Comparison of ENCODE assay signal across 31 cellular contexts in the genomic region with DNA sequence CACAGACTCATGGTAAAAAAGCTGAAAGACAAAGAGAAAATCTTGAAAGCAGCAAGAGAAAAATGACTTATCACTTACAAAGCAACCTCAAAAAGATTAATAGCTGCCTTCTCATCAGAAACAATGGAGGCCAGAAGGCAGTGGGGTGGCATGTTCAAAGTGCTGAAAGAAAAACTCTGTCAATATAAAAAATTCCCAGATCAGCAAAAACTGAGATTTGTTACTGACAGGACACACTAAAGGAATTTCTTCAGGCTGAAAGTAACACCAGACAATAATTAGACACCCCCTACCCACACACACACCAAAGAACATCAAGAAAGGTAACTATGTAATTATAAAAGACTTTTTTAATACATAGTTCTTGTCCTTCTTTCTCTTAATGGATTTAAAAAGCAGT.
"Had no signal": no experiment of that assay in that cellular context is flagged by ENCODE, and none has a peak within 500 bp of the region (broad histone marks: within the 10 kb centered on the region; RNA-seq: fewer than 3 reads in every experiment).

No MANE protein-coding gene starts in this region.

- H3K79me2 ChIP-seq: parathyroid adenoma had no signal

- H3K36me3 Mint-ChIP-seq: natural killer cell; neural progenitor cell; stimulated activated memory B cell treated with anti-CD40 and anti-IgM and Interleukin-4, amounts not matched to agents 10 μg/mL and 1 μg/mL and 100 μg/mL, for 72 hours had no signal

- H3K4me2 ChIP-seq: neural progenitor cell, smooth muscle cell had no signal

- H3K4me1 ChIP-seq: parathyroid adenoma, spleen, suprapubic skin, tibial artery, upper lobe of left lung, vagina had no signal

- H3K9me3 ChIP-seq: ovary, psoas muscle, suprapubic skin, testis, tibial artery, transverse colon, upper lobe of left lung, vagina had no signal

- H3K4me1 Mint-ChIP-seq: natural killer cell; stimulated activated memory B cell treated with anti-CD40 and anti-IgM and Interleukin-4, amounts not matched to agents 10 μg/mL and 1 μg/mL and 100 μg/mL, for 72 hours; stimulated activated naive CD8-positive, alpha-beta T cell treated with anti-CD3 and anti-CD28 coated beads, Interleukin-15, amount 100 ng/mL, for 72 hours had no signal

- H3K27ac Mint-ChIP-seq: natural killer cell; nephron; neural progenitor cell; progenitor cell of endocrine pancreas; stimulated activated memory B cell treated with anti-CD40 and anti-IgM and Interleukin-4, amounts not matched to agents 10 μg/mL and 1 μg/mL and 100 μg/mL, for 72 hours; stimulated activated naive CD8-positive, alpha-beta T cell treated with anti-CD3 and anti-CD28 coated beads, Interleukin-15, amount 100 ng/mL, for 72 hours had no signal

- H2AFZ ChIP-seq: neural progenitor cell, parathyroid adenoma had no signal

- H3K36me3 ChIP-seq: neural progenitor cell, ovary, spleen, suprapubic skin, tibial artery, transverse colon, upper lobe of left lung, vagina had no signal

- H3K27me3 ChIP-seq: neural progenitor cell, ovary, spleen, testis, tibial artery, transverse colon, upper lobe of left lung, vagina had no signal

- FAIRE-seq: urothelium cell line had no signal

- DNase-seq: natural killer cell; occipital lobe; ovary; posterior cingulate gyrus; psoas muscle; right cardiac atrium; spleen; stimulated activated CD4-positive, alpha-beta T cell treated with anti-CD3 and anti-CD28 coated beads, Interleukin-12 subunit alpha, Interleukin-12 subunit beta, amount 100 ng/mL, for 4 hours; stimulated activated CD4-positive, alpha-beta T cell treated with anti-CD3 and anti-CD28 coated beads, Interleukin-1b, Interleukin-23, amount 100 ng/mL, for 48 hours; stimulated activated CD4-positive, alpha-beta T cell treated with anti-CD3 and anti-CD28 coated beads, Interleukin-4, amount 100 ng/mL, for 1 hour; stimulated activated CD4-positive, alpha-beta T cell treated with anti-CD3 and anti-CD28 coated beads, Interleukin-4, amount 100 ng/mL, for 4 hours; stimulated activated CD8-positive, alpha-beta memory T cell treated with anti-CD3 and anti-CD28 coated beads, Interleukin-4, amount 100 ng/mL, for 48 hours; stimulated activated naive CD4-positive, alpha-beta T cell; stimulated activated naive CD8-positive, alpha-beta T cell treated with anti-CD3 and anti-CD28 coated beads, Interleukin-15, amount 100 ng/mL, for 72 hours; stimulated activated naive CD8-positive, alpha-beta T cell treated with anti-CD3 and anti-CD28 coated beads, Interleukin-15, Interleukin-2, amounts not matched to agents 100 U/mL and 50 U/mL, for 24 hours; substantia nigra; testis; tibial artery; transverse colon; upper lobe of left lung had no signal

- H3K27ac ChIP-seq: neural progenitor cell, ovary, parathyroid adenoma, psoas muscle, spleen, suprapubic skin, testis, tibial artery, transverse colon, upper lobe of left lung, vagina had no signal

- H3K4me3 Mint-ChIP-seq: natural killer cell; nephron; neural progenitor cell; stimulated activated memory B cell treated with anti-CD40 and anti-IgM and Interleukin-4, amounts not matched to agents 10 μg/mL and 1 μg/mL and 100 μg/mL, for 72 hours; stimulated activated naive CD8-positive, alpha-beta T cell treated with anti-CD3 and anti-CD28 coated beads, Interleukin-15, amount 100 ng/mL, for 72 hours had no signal

- ATAC-seq: natural killer cell; psoas muscle; right cardiac atrium; sciatic nerve; stimulated activated memory B cell treated with anti-CD40 and anti-IgM and Interleukin-4, amounts not matched to agents 10 μg/mL and 1 μg/mL and 100 μg/mL, for 72 hours; stimulated activated naive CD8-positive, alpha-beta T cell treated with anti-CD3 and anti-CD28 coated beads, Interleukin-15, amount 100 ng/mL, for 72 hours; stimulated activated naive CD8-positive, alpha-beta T cell treated with anti-CD3 and anti-CD28 coated beads, Interleukin-15, Interleukin-2, amounts not matched to agents 100 U/mL and 50 U/mL, for 24 hours had no signal

- H3K4me3 ChIP-seq: neural progenitor cell, ovary, psoas muscle, skin epidermis, smooth muscle cell, spleen, suprapubic skin, testis, tibial artery, transverse colon, upper lobe of left lung, vagina had no signal

- H3K9me3 Mint-ChIP-seq: natural killer cell; nephron; neural progenitor cell; stimulated activated memory B cell treated with anti-CD40 and anti-IgM and Interleukin-4, amounts not matched to agents 10 μg/mL and 1 μg/mL and 100 μg/mL, for 72 hours; stimulated activated naive CD8-positive, alpha-beta T cell treated with anti-CD3 and anti-CD28 coated beads, Interleukin-15, amount 100 ng/mL, for 72 hours had no signal

- H3K9ac ChIP-seq: neural progenitor cell, parathyroid adenoma had no signal
